In genomic region chr2:44718431-44718830, GRCh38 we compare ENCODE assay signal across 31 cellular contexts.
"Had no signal": no experiment of that assay in that cellular context is flagged by ENCODE, and none has a peak within 500 bp of the region (broad histone marks: within the 10 kb centered on the region; RNA-seq: fewer than 3 reads in every experiment).

No MANE protein-coding gene starts in this region.

- H3K4me1 ChIP-seq: adrenal gland, body of pancreas, breast epithelium had no signal

- H3K27ac ChIP-seq: adrenal gland, ascending aorta, body of pancreas, brain microvascular endothelial cell, breast epithelium, cardiac muscle cell had no signal

- ATAC-seq: activated naive CD4-positive, alpha-beta T cell treated with anti-CD3 and anti-CD28 coated beads, Interleukin-2, amount 50 U/mL, for 72 hours; activated naive CD8-positive, alpha-beta T cell treated with anti-CD3 and anti-CD28 coated beads, Interleukin-2, amount 50 U/mL, for 24 hours; activated T-cell treated with anti-CD3 and anti-CD28 coated beads, Interleukin-2, amount 50 U/mL, for 4 hours; activated T-cell treated with anti-CD3 and anti-CD28 coated beads, Interleukin-2, amount 50 U/mL, for 72 hours; activated T-helper 17 cell treated with anti-CD3 and anti-CD28 coated beads, Interleukin-2, amount 50 U/mL, for 72 hours; body of pancreas had no signal

- H3K36me3 ChIP-seq: adrenal gland, ascending aorta, brain microvascular endothelial cell, cardiac muscle cell had no signal

- H3K4me3 ChIP-seq: adrenal gland, ascending aorta, body of pancreas, breast epithelium, cardiac muscle cell had no signal

- H3K9me3 ChIP-seq: adrenal gland, ascending aorta, body of pancreas, breast epithelium had no signal

- DNase-seq: activated effector memory CD4-positive, alpha-beta T cell treated with anti-CD3 and anti-CD28 coated beads, Interleukin-2, amount 50 U/mL, for 16 hours; activated effector memory CD4-positive, alpha-beta T cell treated with Interleukin-2 at 50 U/mL for 16 hours; activated gamma-delta T cell; activated gamma-delta T cell treated with Interleukin-2 at 50 U/mL for 16 hours; activated naive CD4-positive, alpha-beta T cell; activated naive CD4-positive, alpha-beta T cell treated with anti-CD3 and anti-CD28 coated beads for 36 hours; activated naive CD4-positive, alpha-beta T cell treated with anti-CD3 and anti-CD28 coated beads, Interleukin-2, amount 10 ng/mL, durations not matched to agents 7 days and 5 days; activated naive CD4-positive, alpha-beta T cell treated with anti-CD3 and anti-CD28 coated beads, Interleukin-2, amount 50 U/mL, for 16 hours; activated naive CD4-positive, alpha-beta T cell treated with Interleukin-2 at 50 U/mL for 16 hours; activated naive CD8-positive, alpha-beta T cell treated with anti-CD3 and anti-CD28 coated beads for 36 hours; activated naive CD8-positive, alpha-beta T cell treated with anti-CD3 and anti-CD28 coated beads, Interleukin-2, amount 10 ng/mL, durations not matched to agents 7 days and 5 days; activated naive CD8-positive, alpha-beta T cell treated with anti-CD3 and anti-CD28 coated beads, Interleukin-2, amount 50 U/mL, for 24 hours; activated T-cell treated with anti-CD3 and anti-CD28 coated beads, Interleukin-2, amount 50 U/mL, for 24 hours; activated T-cell treated with anti-CD3 and anti-CD28 coated beads, Interleukin-2, amount 50 U/mL, for 4 hours; activated T-cell treated with anti-CD3 and anti-CD28 coated beads, Interleukin-2, amount 50 U/mL, for 48 hours; activated T-cell treated with anti-CD3 and anti-CD28 coated beads, Interleukin-2, amount 50 U/mL, for 72 hours; adrenal gland; amniotic stem cell; amygdala; anterior cingulate cortex; aorta; body of pancreas; brain microvascular endothelial cell; caudate nucleus; central memory CD4-positive, alpha-beta T cell; cerebellar nuclear complex had no signal

- H3K27me3 ChIP-seq: adrenal gland, ascending aorta, body of pancreas, brain microvascular endothelial cell, breast epithelium, cardiac muscle cell had no signal
